Comparison of ENCODE assay signal across 16 cellular contexts in the genomic region with DNA sequence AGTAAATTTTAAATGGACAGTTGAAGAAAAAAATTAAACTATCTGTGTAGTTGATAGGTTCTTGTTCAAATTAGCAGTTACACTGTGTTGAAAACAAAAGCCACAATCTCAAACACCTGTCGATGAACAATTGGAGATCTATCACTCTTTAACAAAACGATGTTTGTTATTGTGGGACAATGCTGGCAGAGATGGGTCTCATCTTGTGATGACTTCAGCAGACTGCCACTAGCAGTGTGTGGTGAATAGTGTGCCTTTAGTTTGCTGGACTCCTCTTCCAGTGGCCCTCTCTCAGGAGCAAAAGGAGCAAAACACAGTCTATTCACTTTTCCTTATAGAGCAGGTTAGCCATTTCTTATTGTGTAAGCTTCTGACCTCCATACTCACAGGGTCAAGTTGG. TPM values are rescaled to one million over a fixed set of nuclear protein-coding genes. Genes with fewer than 3 reads are reported as not detected.
A peak's percentile ranks its signal among the peaks of the same experiment; 100 is the strongest.
DNase-seq lines count a peak whose midpoint lies in the region; ATAC-seq, FAIRE-seq and TF ChIP-seq lines count a peak whose summit lies in the region.
"Had no signal": no experiment of that assay in that cellular context is flagged by ENCODE, and none has a peak within 500 bp of the region (broad histone marks: within the 10 kb centered on the region; RNA-seq: fewer than 3 reads in every experiment).

No MANE protein-coding gene starts in this region.

- 88 to 95% (median 94%) methylated on average over 2 of the region's 2 CpGs for WGBS in heart left ventricle, 4 donors

- intact Hi-C loops in heart left ventricle (cut with DNase I): no loop called here

- H3K4me1 ChIP-seq in SJCRH30 (no peaks in the 10 kb centered on the region), heart left ventricle (peaks cover 0 to 3% (median 0%) of the 10 kb centered on the region in 12 donors)
- H3K4me1 ChIP-seq: BE2C had no signal

- ATAC-seq in HG03025 (IDR thresholded peaks at IDR 0.05; ENCODE audit: low FRiP score, unreplicated experiment) (no peak), heart left ventricle (no peak)
- ATAC-seq: PC-3 had no signal

- peak; percentile 34 for DNase-seq in NCI-H146 (lab: John Stamatoyannopoulos, UW)
- no peak for DNase-seq in NCI-H146 treated with DMSO at 0.1 percent for 48 hours (lab: John Stamatoyannopoulos, UW; ENCODE audit: unreplicated experiment)
- DNase-seq in frontal cortex (ENCODE audit: low spot score in 2 of 2): no peak
- peak; percentile 82 for DNase-seq in middle frontal gyrus (ENCODE audit: extremely low spot score, low spot score)
- DNase-seq in SJCRH30: no peak
- DNase-seq in heart left ventricle: no peak
- DNase-seq: BE2C; CD4-positive, alpha-beta memory T cell; NCI-H1105; NCI-H1930; NCI-H748 treated with DMSO at 0.1 percent for 48 hours; PC-3 had no signal

- no peaks in the 10 kb centered on the region for H3K9me3 ChIP-seq in SJCRH30 (replicated peaks)
- H3K9me3 ChIP-seq in heart left ventricle: no peaks in the 10 kb centered on the region
- H3K9me3 ChIP-seq: BE2C had no signal

- no peaks in the 10 kb centered on the region for H3K36me3 ChIP-seq in SJCRH30
- H3K36me3 ChIP-seq in heart left ventricle: no peaks in the 10 kb centered on the region
- H3K36me3 ChIP-seq: BE2C, HAP-1 had no signal

- FAIRE-seq in frontal cortex (lab: Jason Lieb, UNC): peak; percentile 95

- no peak for TF ChIP-seq CTCF in heart left ventricle (IDR thresholded peaks at IDR 0.05)

- H3K4me3 ChIP-seq in SJCRH30 (no peak overlapping the region), heart left ventricle (no peak overlapping the region)
- H3K4me3 ChIP-seq: HAP-1 had no signal

- TF ChIP-seq POLR2A in heart left ventricle (IDR thresholded peaks at IDR 0.05): no peak

- H3K27me3 ChIP-seq in SJCRH30 (no peaks in the 10 kb centered on the region), heart left ventricle (no peaks in the 10 kb centered on the region)
- H3K27me3 ChIP-seq: BE2C had no signal

- H3K27ac ChIP-seq in temporal lobe (ENCODE audit: low read depth, low read length) (peak overlapping the region; percentile 98), SJCRH30 (no peak overlapping the region), heart left ventricle (no peak overlapping the region)
- H3K27ac ChIP-seq: 22Rv1 had no signal

RNA-seq across cellular contexts. Expression of gene TRIM59, which starts 14.7 kb away (rescaled TPM):
- total RNA-seq in frontal cortex (11.0 TPM), temporal lobe (6.6 TPM), heart left ventricle (1 to 10 TPM in 2 of 9 donors, under 1 TPM in 7; 0.16 to 3.1 (median 0.60) TPM)
- 39.1 and 39.9 TPM in 2 replicates for total RNA-seq in SJCRH30 (2014; rRNA removed; shearing (Covaris generic))
- under 1 TPM; 0.27 to 0.32 TPM for polyA plus RNA-seq in heart left ventricle

Comparison
In these comparisons a context has a peak if more than half of its experiments do, and no peak if none do; other contexts are left out.
1. DNase-seq: peak in NCI-H146 (single experiment) and middle frontal gyrus (single experiment); none in NCI-H146 treated with DMSO at 0.1 percent for 48 hours (single experiment), frontal cortex (0 of 2), SJCRH30 (0 of 2) and heart left ventricle (0 of 5).